8 cellular contexts compared by ENCODE assay signal in the genomic region with DNA sequence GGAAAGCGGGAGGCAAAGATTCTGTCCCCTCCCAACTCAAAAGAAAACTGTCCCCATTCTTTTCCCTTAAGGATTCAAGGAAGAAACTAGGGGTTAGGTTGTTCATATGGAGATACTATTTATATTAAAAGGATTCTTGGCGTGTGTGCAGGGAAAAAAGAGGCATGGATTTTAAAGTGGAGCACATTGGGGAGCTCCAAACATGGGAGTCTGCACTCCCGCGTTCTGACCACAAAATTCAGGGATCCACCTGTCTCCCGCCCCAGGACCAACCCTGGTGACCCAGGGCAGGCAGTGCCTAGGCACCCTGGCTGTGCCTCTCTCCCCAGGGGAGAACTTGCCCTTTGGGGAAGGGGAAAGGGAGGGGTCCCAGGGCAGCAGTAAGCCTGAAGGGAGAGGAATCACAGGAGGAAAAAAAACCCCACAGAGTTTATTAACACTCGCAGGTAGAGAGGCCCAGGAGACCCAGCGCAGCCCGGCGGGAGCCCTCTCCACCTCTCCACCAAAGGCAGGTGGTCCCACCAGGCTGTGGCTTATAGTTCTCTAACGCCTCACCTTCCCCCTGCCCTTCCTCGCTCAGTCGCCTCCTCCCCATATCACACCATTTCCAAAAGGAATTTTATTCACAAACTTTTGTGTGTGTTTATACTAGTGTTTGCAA. TPM values are rescaled to one million over a fixed set of nuclear protein-coding genes. Genes with fewer than 3 reads are reported as not detected.
DNase-seq lines count a peak whose midpoint lies in the region; ATAC-seq and TF ChIP-seq lines count a peak whose summit lies in the region.

No MANE protein-coding gene starts in this region.

- POLR2A ChIA-PET in GM10248 (lab: Yijun Ruan, JAX), result no interaction called here

- H3K36me3 Mint-ChIP-seq in activated T-cell treated with anti-CD3 and anti-CD28 coated beads, Interleukin-2, amount 50 U/mL, for 72 hours (ENCODE audit: insufficient read depth in 2 of 2), result peaks cover 7 to 14% of the 10 kb centered on the region in 2 donors
- H3K36me3 Mint-ChIP-seq in activated naive CD8-positive, alpha-beta T cell, result no peaks in the 10 kb centered on the region

- H3K27me3 Mint-ChIP-seq in activated T-cell treated with anti-CD3 and anti-CD28 coated beads, Interleukin-2, amount 50 U/mL, for 72 hours (ENCODE audit: low read depth), result peaks cover 21% of the 10 kb centered on the region
- H3K27me3 Mint-ChIP-seq in activated naive CD8-positive, alpha-beta T cell, result no peaks in the 10 kb centered on the region

- TF ChIP-seq CTCF in testis (IDR thresholded peaks at IDR 0.05) (no peak), GM10248 (IDR thresholded peaks at IDR 0.05; ENCODE audit: control extremely low read depth, extremely low read depth, low read depth, missing control alignments) (no peak)

- H3K36me3 ChIP-seq in iPS-18a (ENCODE audit: control insufficient read depth, low read depth, low read length) (no peaks in the 10 kb centered on the region), testis (ENCODE audit: low read depth, missing control alignments) (no peaks in the 10 kb centered on the region)

- H3K9me3 ChIP-seq in iPS-18a (ENCODE audit: control insufficient read depth, low read depth, low read length) (no peaks in the 10 kb centered on the region), testis (no peaks in the 10 kb centered on the region)

- CTCF ChIA-PET in GM10248 (lab: Yijun Ruan, JAX), result no interaction called here

- H3K4me1 Mint-ChIP-seq in activated T-cell treated with anti-CD3 and anti-CD28 coated beads, Interleukin-2, amount 50 U/mL, for 72 hours (ENCODE audit: low read depth), result peaks cover 33% of the 10 kb centered on the region
- peaks cover 45% of the 10 kb centered on the region for H3K4me1 Mint-ChIP-seq in activated naive CD8-positive, alpha-beta T cell (ENCODE audit: low read depth)

- H3K9ac ChIP-seq in iPS-18a (ENCODE audit: low read length), result no peak overlapping the region

- no peak overlapping the region for H3K27ac ChIP-seq in iPS-18a (ENCODE audit: low read length)
- peak overlapping the region; percentile 93 to 97 for H3K27ac ChIP-seq in testis

- H3K4me3 ChIP-seq in iPS-18a (ENCODE audit: low read length) (peak overlapping the region; percentile 77), testis (peak overlapping the region in 1 of 2 donors; percentile 88)

- peaks cover 87% of the 10 kb centered on the region for H3K27me3 ChIP-seq in iPS-18a (ENCODE audit: control insufficient read depth, insufficient read depth, low read length)
- no peaks in the 10 kb centered on the region for H3K27me3 ChIP-seq in testis

- ATAC-seq in activated T-cell treated with anti-CD3 and anti-CD28 coated beads, Interleukin-2, amount 50 U/mL, for 72 hours (replicated peaks in 1 of 2), result no peak

- intact Hi-C loops in testis (cut with DNase I; ENCODE audit: low total_unique reads), result loop anchor here (10.0 kb wide), 2 partner anchors 48 to 278 kb away; no protein-coding TSS in a partner anchor

- H3K9me3 Mint-ChIP-seq in activated T-cell treated with anti-CD3 and anti-CD28 coated beads, Interleukin-2, amount 50 U/mL, for 72 hours, result no peaks in the 10 kb centered on the region
- no peaks in the 10 kb centered on the region for H3K9me3 Mint-ChIP-seq in activated naive CD8-positive, alpha-beta T cell (ENCODE audit: low read depth)

- H3K4me1 ChIP-seq in iPS-18a (ENCODE audit: control insufficient read depth, low read depth, low read length), result peaks cover 34% of the 10 kb centered on the region
- peaks cover 22% of the 10 kb centered on the region for H3K4me1 ChIP-seq in testis

- peak overlapping the region; percentile 63 for H3K27ac Mint-ChIP-seq in activated T-cell treated with anti-CD3 and anti-CD28 coated beads, Interleukin-2, amount 50 U/mL, for 72 hours
- H3K27ac Mint-ChIP-seq in activated naive CD8-positive, alpha-beta T cell, result peak overlapping the region; percentile 97

- no peak for TF ChIP-seq POLR2A in testis (IDR thresholded peaks at IDR 0.05)

- no peak for DNase-seq in activated T-cell treated with anti-CD3 and anti-CD28 coated beads, Interleukin-2, amount 50 U/mL, for 72 hours
- no peak for DNase-seq in activated T-cell treated with anti-CD3 and anti-CD28 coated beads for 4 hours
- DNase-seq in testis, result no peak
- no peak for DNase-seq in COLO668 (lab: John Stamatoyannopoulos, UW; ENCODE audit: unreplicated experiment)
- DNase-seq in GM19240 (ENCODE audit: insufficient read length, low spot score), result no peak
- DNase-seq in GM10248 (ENCODE audit: extremely low spot score), result no peak

- H3K4me3 Mint-ChIP-seq in activated T-cell treated with anti-CD3 and anti-CD28 coated beads, Interleukin-2, amount 50 U/mL, for 72 hours, result peak overlapping the region; percentile 93 to 96
- peak overlapping the region; percentile 96 for H3K4me3 Mint-ChIP-seq in activated naive CD8-positive, alpha-beta T cell

- 25 to 33% methylated on average over 11 to 12 of the region's 12 CpGs for WGBS in testis, 2 donors

RNA-seq across cellular contexts. Expression of gene PTGR3, which starts 2.2 kb away (rescaled TPM):
- 10 to 100 TPM; 40.4 to 41.8 TPM for total RNA-seq in activated T-cell treated with anti-CD3 and anti-CD28 coated beads, Interleukin-2, amount 50 U/mL, for 72 hours
- total RNA-seq in testis, result 10 to 100 TPM; 13.9 to 27.9 TPM
- 15.7 TPM for polyA plus RNA-seq in testis (ENCODE audit: insufficient read depth, low read depth, low replicate concordance)

RNA-seq across cellular contexts. Expression of gene TSHZ1, which starts 3.8 kb away (rescaled TPM):
- total RNA-seq in activated T-cell treated with anti-CD3 and anti-CD28 coated beads, Interleukin-2, amount 50 U/mL, for 72 hours, result 10 to 100 TPM; 18.1 to 19.2 TPM
- total RNA-seq in testis, result 10 to 100 TPM; 18.4 to 36.2 TPM
- polyA plus RNA-seq in testis (ENCODE audit: insufficient read depth, low read depth, low replicate concordance), result 12.8 TPM
